ENCODE assay signal across 8 cellular contexts in the genomic region with DNA sequence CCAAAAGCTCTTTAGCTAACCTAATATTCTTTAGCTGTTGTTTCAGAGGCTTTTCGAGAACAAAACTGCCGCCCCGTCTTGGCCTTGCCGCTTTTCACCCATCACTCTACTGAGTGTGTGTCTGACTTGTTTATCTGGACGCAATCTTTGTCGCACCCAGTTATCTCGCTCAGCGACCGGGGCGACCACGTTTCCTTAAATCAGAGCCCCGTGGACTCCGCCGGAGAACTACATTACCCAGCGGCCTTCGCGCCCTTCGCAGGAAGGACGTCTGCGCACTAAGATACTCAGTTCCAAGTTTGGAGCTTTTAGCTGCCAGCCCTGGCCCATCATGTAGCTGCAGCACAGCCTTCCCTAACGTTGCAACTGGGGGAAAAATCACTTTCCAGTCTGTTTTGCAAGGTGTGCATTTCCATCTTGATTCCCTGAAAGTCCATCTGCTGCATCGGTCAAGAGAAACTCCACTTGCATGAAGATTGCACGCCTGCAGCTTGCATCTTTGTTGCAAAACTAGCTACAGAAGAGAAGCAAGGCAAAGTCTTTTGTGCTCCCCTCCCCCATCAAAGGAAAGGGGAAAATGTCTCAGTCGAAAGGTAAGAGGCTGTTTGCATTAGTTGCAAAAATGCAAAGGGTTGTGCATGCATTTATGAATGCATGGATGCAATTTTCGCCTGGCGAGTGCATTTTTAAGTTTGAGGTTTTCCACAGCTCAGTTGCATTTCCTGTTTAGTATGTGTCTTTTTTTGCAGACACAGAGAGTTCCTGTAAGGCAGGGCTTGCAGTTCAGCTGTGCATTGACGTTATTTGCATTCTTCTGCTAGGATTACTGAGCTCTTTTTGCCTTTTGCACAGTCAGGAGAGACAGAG. TPM values are rescaled to one million over a fixed set of nuclear protein-coding genes. Genes with fewer than 3 reads are reported as not detected.
DNase-seq lines count a peak whose midpoint lies in the region; ATAC-seq and TF ChIP-seq lines count a peak whose summit lies in the region.

MAP2K6 (plus strand) TSS at position 290 of the 867 bp plus-strand sequence; CDS start at position 578, 288 bp downstream.

- H3K9me3 ChIP-seq in DOHH2 (ENCODE audit: control insufficient read depth, insufficient read depth, low read length) (no peaks in the 10 kb centered on the region), parathyroid adenoma (ENCODE audit: control insufficient read depth, low read length) (no peaks in the 10 kb centered on the region), tibial artery (no peaks in the 10 kb centered on the region)

- no peak within 1 kb of the TSS for H3K27ac Mint-ChIP-seq in activated naive CD4-positive, alpha-beta T cell treated with anti-CD3 and anti-CD28 coated beads for 36 hours

- no peaks in the 10 kb centered on the region for H3K27me3 ChIP-seq in DOHH2 (ENCODE audit: control insufficient read depth, low read length)
- H3K27me3 ChIP-seq in parathyroid adenoma (ENCODE audit: control insufficient read depth, insufficient read depth, low read length) = no peaks in the 10 kb centered on the region
- no peaks in the 10 kb centered on the region for H3K27me3 ChIP-seq in tibial artery

- intact Hi-C loops in activated naive CD4-positive, alpha-beta T cell treated with anti-CD3 and anti-CD28 coated beads for 36 hours (cut with micrococcal nuclease) = loop anchor here (1.0 to 10.0 kb wide), 8 partner anchors 9 to 1060 kb away; partner anchors contain the start of genes ABCA5 and PRKAR1A
- intact Hi-C loops in cardiac septum (cut with DNase I) = no loop called here
- intact Hi-C loops in tibial artery (cut with DNase I; ENCODE audit: low total_unique reads) = no loop called here

- no peaks in the 10 kb centered on the region for H3K36me3 Mint-ChIP-seq in activated naive CD4-positive, alpha-beta T cell treated with anti-CD3 and anti-CD28 coated beads for 36 hours (ENCODE audit: low read depth)

- H3K36me3 ChIP-seq in DOHH2 (ENCODE audit: control insufficient read depth, low read length) = no peaks in the 10 kb centered on the region
- H3K36me3 ChIP-seq in parathyroid adenoma (ENCODE audit: control insufficient read depth, insufficient read depth, low read length) = no peaks in the 10 kb centered on the region
- no peaks in the 10 kb centered on the region for H3K36me3 ChIP-seq in tibial artery

- H2AFZ ChIP-seq in parathyroid adenoma = peak within 1 kb of the TSS; percentile 87

- H3K4me1 ChIP-seq in DOHH2 (ENCODE audit: control insufficient read depth, low read length) = peaks cover 29% of the 10 kb centered on the region
- no peaks in the 10 kb centered on the region for H3K4me1 ChIP-seq in parathyroid adenoma
- H3K4me1 ChIP-seq in tibial artery = peaks cover 0 to 42% (median 14%) of the 10 kb centered on the region in 4 donors

- TF ChIP-seq CTCF in DOHH2 (IDR thresholded peaks at IDR 0.05; ENCODE audit: low read depth, low read length, poor library complexity, severe bottlenecking) (no peak), parathyroid adenoma (IDR thresholded peaks at IDR 0.05) (no peak), tibial artery (IDR thresholded peaks at IDR 0.05) (no peak)

- peak within 1 kb of the TSS; percentile 86 for H3K4me3 ChIP-seq in DOHH2 (ENCODE audit: low read length)
- H3K4me3 ChIP-seq in parathyroid adenoma (ENCODE audit: low read depth, low read length) = peak within 1 kb of the TSS; percentile 69
- H3K4me3 ChIP-seq in tibial artery = peak within 1 kb of the TSS; percentile 48 to 55

- H3K9me2 ChIP-seq in DOHH2 (replicated peaks; ENCODE audit: control insufficient read depth, low read length) = no peaks in the 10 kb centered on the region

- H3K79me2 ChIP-seq in DOHH2 (ENCODE audit: control insufficient read depth, low read length) = no peaks in the 10 kb centered on the region
- H3K79me2 ChIP-seq in parathyroid adenoma = no peaks in the 10 kb centered on the region

- H3K4me2 ChIP-seq in DOHH2 (ENCODE audit: low read length) = peak within 1 kb of the TSS; percentile 100
- peak within 1 kb of the TSS; percentile 83 for H3K4me2 ChIP-seq in parathyroid adenoma (ENCODE audit: low read length)

- H3K27ac ChIP-seq in DOHH2 (ENCODE audit: low read depth, low read length) (peak within 1 kb of the TSS; percentile 64), parathyroid adenoma (peak within 1 kb of the TSS; percentile 41), tibial artery (peak within 1 kb of the TSS; percentile 57 to 58)

- CTCF ChIA-PET in activated naive CD4-positive, alpha-beta T cell treated with anti-CD3 and anti-CD28 coated beads for 36 hours (lab: Charles Lee) = interaction anchor here (0.6 to 1.7 kb wide), 9 partner anchors 19 to 111 kb away, joined by 3 to 6 read pairs (median 3); no protein-coding TSS in a partner anchor

- H3K9me3 Mint-ChIP-seq in activated naive CD4-positive, alpha-beta T cell treated with anti-CD3 and anti-CD28 coated beads for 36 hours = no peaks in the 10 kb centered on the region

- peaks cover 14% of the 10 kb centered on the region for H3F3A ChIP-seq in DOHH2 (ENCODE audit: control insufficient read depth, insufficient read depth)

- no peaks in the 10 kb centered on the region for H4K20me1 ChIP-seq in DOHH2 (ENCODE audit: control insufficient read depth, insufficient read depth, low read depth, low read length)

- H3K4me1 Mint-ChIP-seq in activated naive CD4-positive, alpha-beta T cell treated with anti-CD3 and anti-CD28 coated beads for 36 hours (ENCODE audit: low read depth) = peaks cover 15% of the 10 kb centered on the region

- no peaks in the 10 kb centered on the region for H3K27me3 Mint-ChIP-seq in activated naive CD4-positive, alpha-beta T cell treated with anti-CD3 and anti-CD28 coated beads for 36 hours (ENCODE audit: low read depth)

- ATAC-seq in GM21737 (IDR thresholded peaks at IDR 0.05; ENCODE audit: unreplicated experiment) = peak; percentile 93

- H3K4me3 Mint-ChIP-seq in activated naive CD4-positive, alpha-beta T cell treated with anti-CD3 and anti-CD28 coated beads for 36 hours = no peak within 1 kb of the TSS

- peak; percentile 32 for DNase-seq in KG1 (lab: John Stamatoyannopoulos, UW)
- DNase-seq in SIG-M5 (lab: John Stamatoyannopoulos, UW) = peak; percentile 40
- peak; percentile 88 for DNase-seq in activated naive CD4-positive, alpha-beta T cell treated with anti-CD3 and anti-CD28 coated beads for 36 hours
- peak; percentile 90 for DNase-seq in cardiac septum (ENCODE audit: low spot score)
- peak; percentile 80 to 84 for DNase-seq in tibial artery

- H3K9ac ChIP-seq in parathyroid adenoma = no peak within 1 kb of the TSS

RNA-seq across cellular contexts. Expression of gene MAP2K6, which starts in this region (rescaled TPM):
- total RNA-seq in activated naive CD4-positive, alpha-beta T cell treated with anti-CD3 and anti-CD28 coated beads for 36 hours = 1 to 10 TPM; 2.4 to 2.7 TPM
- 0.57 TPM for total RNA-seq in cardiac septum

Comparison
In these comparisons a context has a peak if more than half of its experiments do, and no peak if none do; other contexts are left out.
1. Peak in every context shown above with its lines: DNase-seq, ATAC-seq, H3K4me3 ChIP-seq and H3K27ac ChIP-seq.
2. Peak in DNase-seq in cardiac septum; RNA of the gene not detected or under 1 TPM.
3. DNase-seq: peak in every context shown above with its lines; median percentile 90 in cardiac septum; 88 in activated naive CD4-positive, alpha-beta T cell treated with anti-CD3 and anti-CD28 coated beads for 36 hours; 82 in tibial artery; 40 in SIG-M5; 32 in KG1.